ENCODE assay signal across 7 cellular contexts in the genomic region with DNA sequence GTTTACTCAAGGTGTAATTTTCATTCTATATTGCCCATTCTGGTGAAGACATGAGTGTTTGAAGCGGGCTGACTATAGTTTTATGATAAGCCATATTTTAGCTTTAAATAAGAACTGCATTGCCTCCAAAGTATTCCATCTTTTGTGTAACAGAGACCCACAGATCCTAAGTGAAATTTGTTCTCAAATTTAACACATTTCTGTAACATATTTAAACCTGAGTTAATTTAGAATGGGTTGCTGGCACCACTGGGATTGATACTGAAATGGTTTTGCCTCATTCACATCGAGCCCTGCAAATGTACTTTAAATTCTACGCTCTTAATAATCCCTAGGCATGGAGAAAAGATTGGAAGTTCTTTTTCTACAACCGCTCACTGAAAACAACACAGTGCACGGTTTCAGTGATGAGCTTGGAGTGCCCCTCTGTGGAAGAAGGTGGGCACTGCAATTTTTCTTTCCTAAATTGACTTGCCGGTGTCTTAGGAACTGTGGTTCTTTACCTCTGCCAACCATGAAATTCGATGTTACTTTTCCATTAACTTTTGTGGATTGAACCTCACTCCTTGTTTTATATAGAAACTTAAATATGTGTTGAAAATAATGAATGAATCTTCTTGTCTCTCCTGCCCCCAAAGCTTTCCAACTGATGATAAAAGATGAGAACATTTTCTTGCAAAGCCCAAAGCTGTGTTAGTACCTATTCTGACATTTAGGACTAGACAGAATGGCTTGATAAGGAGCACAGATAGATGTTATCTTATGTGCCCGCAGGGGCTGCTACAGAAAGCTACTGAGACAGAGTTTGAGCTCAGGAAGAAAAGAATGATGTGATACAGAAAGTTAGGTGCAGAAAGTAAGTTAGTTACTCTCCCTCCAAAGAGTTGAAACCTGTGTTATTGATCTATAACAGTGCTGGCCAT.
DNase-seq lines count a peak whose midpoint lies in the region; ATAC-seq and TF ChIP-seq lines count a peak whose summit lies in the region.

No MANE protein-coding gene starts in this region.

- H3K4me1 ChIP-seq in hepatocyte (ENCODE audit: insufficient read depth) = peaks cover 9% of the 10 kb centered on the region

- H3K27me3 ChIP-seq in hepatocyte = no peaks in the 10 kb centered on the region

- H2AFZ ChIP-seq in hepatocyte = peak overlapping the region; percentile 99

- DNase-seq in NCI-H1092 (lab: John Stamatoyannopoulos, UW) = peak; percentile 17
- peak; percentile 79 for DNase-seq in SW480 (ENCODE audit: low spot score)
- peak in 53 of 58 donors; percentile 3 to 84 (median 51) for DNase-seq in anterior cingulate cortex (lab: John Stamatoyannopoulos, UW)
- peak; percentile 84 for DNase-seq in hepatocyte (ENCODE audit: low spot score)
- DNase-seq in retina = peak; percentile 85

- peak; percentile 72 for ATAC-seq in HG02610 (IDR thresholded peaks at IDR 0.05; ENCODE audit: unreplicated experiment)

- no peaks in the 10 kb centered on the region for H3K9me3 ChIP-seq in hepatocyte (ENCODE audit: low read depth)

- H4K20me1 ChIP-seq in hepatocyte (ENCODE audit: insufficient read depth, poor library complexity, severe bottlenecking) = no peaks in the 10 kb centered on the region

- H3K36me3 ChIP-seq in hepatocyte (replicated peaks; ENCODE audit: insufficient read depth, low read depth) = no peaks in the 10 kb centered on the region

- WGBS in hepatocyte (ENCODE audit: low lambda C conversion rate, missing lambda C conversion rate) = 8% methylated on average over 8 of the region's 8 CpGs

- no peaks in the 10 kb centered on the region for H3K9me2 ChIP-seq in hepatocyte (replicated peaks; ENCODE audit: insufficient read depth)

- H3K4me3 ChIP-seq in hepatocyte = peak overlapping the region; percentile 92

- H3K4me2 ChIP-seq in hepatocyte = peak overlapping the region; percentile 99

- H3K27ac ChIP-seq in hepatocyte = peak overlapping the region; percentile 1

- TF ChIP-seq CTCF in GM12873 (IDR thresholded peaks at IDR 0.05; ENCODE audit: insufficient read depth, low read depth, low read length, missing control alignments) (peak; percentile 94), hepatocyte (IDR thresholded peaks at IDR 0.05; ENCODE audit: poor library complexity) (peak; percentile 95)

- no peaks in the 10 kb centered on the region for H3K79me2 ChIP-seq in hepatocyte

Comparison
In these comparisons a context has a peak if more than half of its experiments do, and no peak if none do; other contexts are left out.
1. Peak in every context shown above with its lines: DNase-seq, ATAC-seq, H3K4me3 ChIP-seq and H3K27ac ChIP-seq.
2. DNase-seq: peak in every context shown above with its lines; median percentile 85 in retina; 84 in hepatocyte; 79 in SW480; 51 in anterior cingulate cortex; 17 in NCI-H1092.